1 cellular context compared by ENCODE assay signal in genomic region chr4:128286474-128287158, GRCh38.
TF ChIP-seq lines count a peak whose summit lies in the region.

No MANE protein-coding gene starts in this region.

TF ChIP-seq in K562, 482 proteins besides CTCF, POLR2A, EP300 and RAD21 (continued from another document):
- TF ChIP-seq MAZ (CRISPR knock-in tag; conservative IDR thresholded peaks at IDR 0.05 in 1 of 2, IDR thresholded peaks at IDR 0.05 in 1 of 2) (no peak), DMBX1 (CRISPR knock-in tag; IDR thresholded peaks at IDR 0.05; ENCODE audit: borderline replicate concordance) (no peak), BHLHE40 (IDR thresholded peaks at IDR 0.05; ENCODE audit: low read length) (no peak), CEBPB (tag; IDR thresholded peaks at IDR 0.05) (no peak), ZNF384 (IDR thresholded peaks at IDR 0.05; ENCODE audit: low read depth, low read length) (peak; percentile 90), ZBTB40 (IDR thresholded peaks at IDR 0.05) (no peak), ZBTB40 (CRISPR knock-in tag; IDR thresholded peaks at IDR 0.05) (no peak), NKRF (IDR thresholded peaks at IDR 0.05; ENCODE audit: borderline replicate concordance) (peak; percentile 28; the same call in 1 of the 2 replicates), LCOR (CRISPR knock-in tag; IDR thresholded peaks at IDR 0.05) (no peak), KDM5B (IDR thresholded peaks at IDR 0.05; ENCODE audit: insufficient replicate concordance, low read depth, low read length) (peak; percentile 55), ATF1 (CRISPR knock-in tag; IDR thresholded peaks at IDR 0.05) (no peak), ATF1 (tag; IDR thresholded peaks at IDR 0.05) (peak; percentile 24; the same call in 1 of the 2 replicates), CBX5 (IDR thresholded peaks at IDR 0.05; ENCODE audit: borderline replicate concordance, low read depth) (no peak), HMBOX1 (IDR thresholded peaks at IDR 0.05) (0 out of 2 replicates have a peak, but pooled peaks have one; percentile 20), XRCC5 (IDR thresholded peaks at IDR 0.05; ENCODE audit: low read depth, low read length) (no peak), CHD4 (IDR thresholded peaks at IDR 0.05; ENCODE audit: insufficient read depth, insufficient replicate concordance, low read depth, low read length, poor library complexity, severe bottlenecking) (no peak), ZBTB2 (IDR thresholded peaks at IDR 0.05) (no peak), DPF2 (IDR thresholded peaks at IDR 0.05) (no peak), SMARCC2 (IDR thresholded peaks at IDR 0.05; ENCODE audit: low read depth) (no peak), SMARCB1 (IDR thresholded peaks at IDR 0.05; ENCODE audit: insufficient read length, low read depth) (no peak), BCOR (IDR thresholded peaks at IDR 0.05) (peak; percentile 42; the same call in 1 of the 2 replicates), HNRNPL (IDR thresholded peaks at IDR 0.05; ENCODE audit: low read depth, low read length) (no peak), THRB (CRISPR knock-in tag; conservative IDR thresholded peaks at IDR 0.05) (no peak), ARNT (IDR thresholded peaks at IDR 0.05) (0 out of 4 replicates have a peak, but pooled peaks of 1 of the 2 experiments have one; percentile 15), ELF4 (CRISPR knock-in tag; IDR thresholded peaks at IDR 0.05) (no peak), NCOA4 (IDR thresholded peaks at IDR 0.05; ENCODE audit: partially characterized antibody) (no peak), ZFP1 (CRISPR knock-in tag; IDR thresholded peaks at IDR 0.05) (peak; percentile 39; the same call in 1 of the 2 replicates), NFIC (IDR thresholded peaks at IDR 0.05) (0 out of 2 replicates have a peak, but pooled peaks have one; percentile 4), E2F6 (IDR thresholded peaks at IDR 0.05; ENCODE audit: borderline replicate concordance in 1 of 2, extremely low read depth in 1 of 2, insufficient read depth in 1 of 2, insufficient read length in 1 of 2, low read depth in 1 of 2, low read length in 1 of 2, poor library complexity in 1 of 2, severe bottlenecking in 1 of 2) (no peak), HDAC1 (IDR thresholded peaks at IDR 0.05) (peak in 1 of 2 experiments; percentile 25; a peak in 1 of 4 replicates), SAP30 (IDR thresholded peaks at IDR 0.05; ENCODE audit: borderline replicate concordance, insufficient read depth, low read depth, low read length, poor library complexity, severe bottlenecking) (peak; percentile 36), CREB3L1 (IDR thresholded peaks at IDR 0.05; ENCODE audit: borderline replicate concordance, low read depth) (no peak), ETS1 (conservative IDR thresholded peaks at IDR 0.05; ENCODE audit: control insufficient read depth, low read depth, low read length) (no peak)
